ENCODE assay signal across 7 cellular contexts in genomic region chr17:58341136-58341860, GRCh38. TPM values are rescaled to one million over a fixed set of nuclear protein-coding genes. Genes with fewer than 3 reads are reported as not detected.
DNase-seq lines count a peak whose midpoint lies in the region; ATAC-seq lines count a peak whose summit lies in the region.
"Not testable (repeated sequence)": the region's sequence is repeated elsewhere in the genome, so short reads cannot be mapped to it uniquely, and the experiment has no call there.

No MANE protein-coding gene starts in this region.

- H3K79me2 ChIP-seq in Karpas-422 (ENCODE audit: low read length): not testable (repeated sequence)

- H3K4me1 Mint-ChIP-seq in CD8-positive, alpha-beta memory T cell: peaks cover 83 to 97% (median 97%) of the 10 kb centered on the region in 3 donors
- peaks cover 80% of the 10 kb centered on the region for H3K4me1 Mint-ChIP-seq in T-helper 17 cell
- H3K4me1 Mint-ChIP-seq in activated CD8-positive, alpha-beta memory T cell treated with anti-CD3 and anti-CD28 coated beads, Interleukin-2, amount 10 ng/mL, durations not matched to agents 7 days and 5 days: peaks cover 69% of the 10 kb centered on the region
- H3K4me1 Mint-ChIP-seq in activated naive CD4-positive, alpha-beta T cell treated with anti-CD3 and anti-CD28 coated beads, Interleukin-2, amount 50 U/mL, for 24 hours: peaks cover 78% of the 10 kb centered on the region

- H3K36me3 ChIP-seq in CD8-positive, alpha-beta memory T cell (ENCODE audit: insufficient read depth, low read length): peaks cover 11% of the 10 kb centered on the region
- H3K36me3 ChIP-seq in Karpas-422 (ENCODE audit: insufficient read depth, low read length); effector memory CD4-positive, alpha-beta T cell (ENCODE audit: control insufficient read depth, insufficient read depth, low read length): not testable (repeated sequence)

- not testable (repeated sequence) for H3K27ac ChIP-seq in CD8-positive, alpha-beta memory T cell (ENCODE audit: low read depth, low read length)
- H3K27ac ChIP-seq in Karpas-422 (ENCODE audit: low read length) (peak overlapping the region; percentile 100), skin epidermis (peak overlapping the region in 11 of 21 experiments; percentile 9 to 99 (median 66))
- peak overlapping the region; percentile 98 for H3K27ac ChIP-seq in effector memory CD4-positive, alpha-beta T cell (ENCODE audit: insufficient read depth, low read length, poor library complexity, severe bottlenecking)

- not testable (repeated sequence) for H3K27me3 Mint-ChIP-seq in CD8-positive, alpha-beta memory T cell; T-helper 17 cell; activated CD8-positive, alpha-beta memory T cell treated with anti-CD3 and anti-CD28 coated beads, Interleukin-2, amount 10 ng/mL, durations not matched to agents 7 days and 5 days; activated naive CD4-positive, alpha-beta T cell treated with anti-CD3 and anti-CD28 coated beads, Interleukin-2, amount 50 U/mL, for 24 hours

- peaks cover 3 to 64% (median 21%) of the 10 kb centered on the region in 3 donors for H3K36me3 Mint-ChIP-seq in CD8-positive, alpha-beta memory T cell
- H3K36me3 Mint-ChIP-seq in T-helper 17 cell (ENCODE audit: low read depth): not testable (repeated sequence)
- peaks cover 76% of the 10 kb centered on the region for H3K36me3 Mint-ChIP-seq in activated CD8-positive, alpha-beta memory T cell treated with anti-CD3 and anti-CD28 coated beads, Interleukin-2, amount 10 ng/mL, durations not matched to agents 7 days and 5 days
- peaks cover 13% of the 10 kb centered on the region for H3K36me3 Mint-ChIP-seq in activated naive CD4-positive, alpha-beta T cell treated with anti-CD3 and anti-CD28 coated beads, Interleukin-2, amount 50 U/mL, for 24 hours

- H3K9ac ChIP-seq in Karpas-422 (ENCODE audit: low read length): not testable (repeated sequence)

- not testable (repeated sequence) for ATAC-seq in T-helper 17 cell; activated CD8-positive, alpha-beta memory T cell treated with anti-CD3 and anti-CD28 coated beads, Interleukin-2, amount 10 ng/mL, durations not matched to agents 7 days and 5 days

- CTCF ChIA-PET in CD8-positive, alpha-beta memory T cell (lab: Charles Lee): interaction anchor here (1.8 to 13.8 kb wide), 4 partner anchors 7 to 146 kb away, joined by 4 to 504 read pairs (median 127); partner anchors contain the start of genes HSF5, SUPT4H1 and TSPOAP1
- CTCF ChIA-PET in activated CD8-positive, alpha-beta memory T cell treated with anti-CD3 and anti-CD28 coated beads, Interleukin-2, amount 10 ng/mL, durations not matched to agents 7 days and 5 days (lab: Charles Lee): interaction anchor here (1.7 to 6.6 kb wide), 5 partner anchors 8 to 26 kb away, joined by 3 to 136 read pairs (median 69); partner anchors contain the start of gene SUPT4H1

- H3K9me3 Mint-ChIP-seq in CD8-positive, alpha-beta memory T cell; activated CD8-positive, alpha-beta memory T cell treated with anti-CD3 and anti-CD28 coated beads, Interleukin-2, amount 10 ng/mL, durations not matched to agents 7 days and 5 days (ENCODE audit: low read depth); activated naive CD4-positive, alpha-beta T cell treated with anti-CD3 and anti-CD28 coated beads, Interleukin-2, amount 50 U/mL, for 24 hours: not testable (repeated sequence)

- peak overlapping the region; percentile 62 for H3K4me3 ChIP-seq in CD8-positive, alpha-beta memory T cell (ENCODE audit: low read length)
- not testable (repeated sequence) for H3K4me3 ChIP-seq in Karpas-422 (ENCODE audit: low read length); effector memory CD4-positive, alpha-beta T cell (ENCODE audit: insufficient read depth, low read depth, low read length, poor library complexity, severe bottlenecking); skin epidermis

- H3K4me3 Mint-ChIP-seq in CD8-positive, alpha-beta memory T cell: peak overlapping the region; percentile 92 to 100 (median 95)
- peak overlapping the region; percentile 93 for H3K4me3 Mint-ChIP-seq in T-helper 17 cell
- peak overlapping the region; percentile 83 for H3K4me3 Mint-ChIP-seq in activated CD8-positive, alpha-beta memory T cell treated with anti-CD3 and anti-CD28 coated beads, Interleukin-2, amount 10 ng/mL, durations not matched to agents 7 days and 5 days
- peak overlapping the region; percentile 89 for H3K4me3 Mint-ChIP-seq in activated naive CD4-positive, alpha-beta T cell treated with anti-CD3 and anti-CD28 coated beads, Interleukin-2, amount 50 U/mL, for 24 hours

- not testable (repeated sequence) for DNase-seq in CD8-positive, alpha-beta memory T cell; Karpas-422; T-helper 17 cell; activated CD8-positive, alpha-beta memory T cell treated with anti-CD3 and anti-CD28 coated beads, Interleukin-2, amount 10 ng/mL, durations not matched to agents 7 days and 5 days; effector memory CD4-positive, alpha-beta T cell

- peak overlapping the region; percentile 92 to 100 (median 99) for H3K27ac Mint-ChIP-seq in CD8-positive, alpha-beta memory T cell
- H3K27ac Mint-ChIP-seq in T-helper 17 cell: peak overlapping the region; percentile 100
- H3K27ac Mint-ChIP-seq in activated CD8-positive, alpha-beta memory T cell treated with anti-CD3 and anti-CD28 coated beads, Interleukin-2, amount 10 ng/mL, durations not matched to agents 7 days and 5 days: peak overlapping the region; percentile 98
- peak overlapping the region; percentile 98 for H3K27ac Mint-ChIP-seq in activated naive CD4-positive, alpha-beta T cell treated with anti-CD3 and anti-CD28 coated beads, Interleukin-2, amount 50 U/mL, for 24 hours

- not testable (repeated sequence) for H4K20me1 ChIP-seq in Karpas-422 (ENCODE audit: insufficient read depth, low read depth, low read length)

- POLR2A ChIA-PET in CD8-positive, alpha-beta memory T cell (lab: Charles Lee): interaction anchor here (0.6 to 12.2 kb wide), 6 partner anchors 10 to 1209 kb away, joined by 3 to 491 read pairs (median 38); partner anchors contain the start of genes SUPT4H1 and TSPOAP1

- not testable (repeated sequence) for H3K9me2 ChIP-seq in Karpas-422 (replicated peaks; ENCODE audit: insufficient read depth, low read length)

- H3K9me3 ChIP-seq in CD8-positive, alpha-beta memory T cell (ENCODE audit: low read length); Karpas-422 (ENCODE audit: low read length); T-helper 17 cell (ENCODE audit: control insufficient read depth, low read length, poor library complexity, severe bottlenecking); effector memory CD4-positive, alpha-beta T cell (ENCODE audit: control insufficient read depth, low read length): not testable (repeated sequence)

- H2AFZ ChIP-seq in Karpas-422 (ENCODE audit: low read length): not testable (repeated sequence)

- H3K27me3 ChIP-seq in CD8-positive, alpha-beta memory T cell (ENCODE audit: insufficient read depth, low read length, poor library complexity, severe bottlenecking); Karpas-422 (ENCODE audit: low read length); effector memory CD4-positive, alpha-beta T cell (replicated peaks; ENCODE audit: control insufficient read depth, insufficient read depth, low read length, poor library complexity, severe bottlenecking): not testable (repeated sequence)

- H3K4me1 ChIP-seq in CD8-positive, alpha-beta memory T cell (ENCODE audit: insufficient read depth, low read length): peaks cover 85% of the 10 kb centered on the region
- H3K4me1 ChIP-seq in Karpas-422 (ENCODE audit: low read length): peaks cover 80% of the 10 kb centered on the region
- peaks cover 77% of the 10 kb centered on the region for H3K4me1 ChIP-seq in effector memory CD4-positive, alpha-beta T cell (ENCODE audit: control insufficient read depth, insufficient read depth, low read length, poor library complexity, severe bottlenecking)

- H3K4me2 ChIP-seq in Karpas-422 (ENCODE audit: low read depth, low read length, poor library complexity, severe bottlenecking): not testable (repeated sequence)

RNA-seq across cellular contexts. Expression of gene SUPT4H1, which starts 10.7 kb away (rescaled TPM):
- total RNA-seq in CD8-positive, alpha-beta memory T cell: 100 to 1,000 TPM; 145 to 149 TPM
- polyA plus RNA-seq in CD8-positive, alpha-beta memory T cell: 97.5 TPM
- 50.2 and 64.7 TPM in 2 replicates for total RNA-seq in Karpas-422 (2014; rRNA removed; shearing (Covaris generic); ENCODE audit: low replicate concordance)
- 10 to 100 TPM; 41.3 to 50.6 TPM for total RNA-seq in T-helper 17 cell
- 100 to 1,000 TPM in 1 of 2 experiments, 10 to 100 TPM in 1; 63.3 to 127 TPM for total RNA-seq in activated CD8-positive, alpha-beta memory T cell treated with anti-CD3 and anti-CD28 coated beads, Interleukin-2, amount 10 ng/mL, durations not matched to agents 7 days and 5 days

RNA-seq across cellular contexts. Expression of gene TSPOAP1, which starts 12.7 kb away (rescaled TPM):
- 10 to 100 TPM; 14.4 to 15.0 TPM for total RNA-seq in CD8-positive, alpha-beta memory T cell
- 4.0 TPM for polyA plus RNA-seq in CD8-positive, alpha-beta memory T cell
- total RNA-seq in Karpas-422 (2014; rRNA removed; shearing (Covaris generic); ENCODE audit: low replicate concordance): 7.8 and 14.0 TPM in 2 replicates
- 10 to 100 TPM; 30.5 to 32.8 TPM for total RNA-seq in T-helper 17 cell
- total RNA-seq in activated CD8-positive, alpha-beta memory T cell treated with anti-CD3 and anti-CD28 coated beads, Interleukin-2, amount 10 ng/mL, durations not matched to agents 7 days and 5 days: 10 to 100 TPM; 25.6 to 66.3 TPM
